8 cellular contexts compared by ENCODE assay signal in genomic region chr3:155853214-155854146, GRCh38. TPM values are rescaled to one million over a fixed set of nuclear protein-coding genes. Genes with fewer than 3 reads are reported as not detected.
A peak's percentile ranks its signal among the peaks of the same experiment; 100 is the strongest.
DNase-seq lines count a peak whose midpoint lies in the region; ATAC-seq and TF ChIP-seq lines count a peak whose summit lies in the region.

No MANE protein-coding gene starts in this region.

- H3K27ac ChIP-seq in stomach: peak overlapping the region; percentile 89 to 97 (median 94)

- WGBS in stomach, 5 donors: 0 to 2% (median 1%) methylated on average over 30 to 45 of the region's 45 CpGs

- peaks cover 39 to 56% (median 47%) of the 10 kb centered on the region in 4 donors for H3K4me1 ChIP-seq in stomach

- no peaks in the 10 kb centered on the region for H3K27me3 ChIP-seq in stomach

- H3K27me3 Mint-ChIP-seq in mesothelial cell of epicardium (ENCODE audit: low read depth): peaks cover 9% of the 10 kb centered on the region

- TF ChIP-seq POLR2A in stomach (IDR thresholded peaks at IDR 0.05): no peak

- in situ Hi-C loops in ACHN (cut with HindIII; ENCODE audit: low pct_ligation_motif_present, low pct_unique_long_range_greater_than_20kb, low sequenced_read_pairs): no loop called here

- H3K4me1 Mint-ChIP-seq in mesothelial cell of epicardium: peaks cover 34% of the 10 kb centered on the region

- peak overlapping the region; percentile 98 for H3K4me3 Mint-ChIP-seq in mesothelial cell of epicardium

- peak; percentile 2 for ATAC-seq in GM18870 (IDR thresholded peaks at IDR 0.05; ENCODE audit: unreplicated experiment)
- ATAC-seq in HG03354 (IDR thresholded peaks at IDR 0.05; ENCODE audit: poor library complexity, severe bottlenecking, unreplicated experiment): peak; percentile 17

- H3K9me3 ChIP-seq in stomach: no peaks in the 10 kb centered on the region

- H3K27ac Mint-ChIP-seq in mesothelial cell of epicardium: peak overlapping the region; percentile 97

- no peaks in the 10 kb centered on the region for H3K36me3 Mint-ChIP-seq in mesothelial cell of epicardium

- DNase-seq in ACHN: peak; percentile 18
- DNase-seq in UCSD-AML1 (lab: John Stamatoyannopoulos, UW; ENCODE audit: unreplicated experiment): peak; percentile 67
- DNase-seq in effector CD4-positive, alpha-beta T cell: peak; percentile 12
- peak in 1 of 2 experiments; percentile 51 for DNase-seq in mesothelial cell of epicardium (ENCODE audit: low spot score in 2 of 2, unreplicated experiment in 2 of 2)
- peak; percentile 29 for DNase-seq in stomach
- no peak for DNase-seq in NCI-H128 (lab: John Stamatoyannopoulos, UW; ENCODE audit: unreplicated experiment)

- intact Hi-C loops in stomach (cut with DNase I; ENCODE audit: low total_unique reads): no loop called here

- peak overlapping the region; percentile 69 to 97 (median 88) for H3K4me3 ChIP-seq in stomach

- no peak for TF ChIP-seq CTCF in mesothelial cell of epicardium (IDR thresholded peaks at IDR 0.05; ENCODE audit: unreplicated experiment)
- TF ChIP-seq CTCF in stomach (IDR thresholded peaks at IDR 0.05): no peak

- H3K36me3 ChIP-seq in stomach: peaks cover 0 to 10% (median 4%) of the 10 kb centered on the region in 4 donors

- TF ChIP-seq EP300 in stomach (IDR thresholded peaks at IDR 0.05): no peak

- peaks cover 4% of the 10 kb centered on the region for H3K9me3 Mint-ChIP-seq in mesothelial cell of epicardium

RNA-seq across cellular contexts. Expression of gene SLC33A1, which starts 0.7 kb away (rescaled TPM):
- total RNA-seq in mesothelial cell of epicardium: 22.3 to 23.8 TPM (median 22.8 TPM) in 3 replicates
- total RNA-seq in stomach: 10 to 100 TPM in 4 of 5 donors, 1 to 10 TPM in 1; 9.9 to 51.0 (median 27.0) TPM
- 1 to 10 TPM; 3.1 to 5.8 (median 4.0) TPM for polyA plus RNA-seq in stomach

RNA-seq across cellular contexts. Expression of gene GMPS, which starts 17.0 kb away (rescaled TPM):
- total RNA-seq in mesothelial cell of epicardium: 69.3 to 72.6 TPM (median 69.6 TPM) in 3 replicates
- 10 to 100 TPM in 3 of 5 donors, 1 to 10 TPM in 2; 4.6 to 43.7 (median 26.8) TPM for total RNA-seq in stomach
- polyA plus RNA-seq in stomach: 10 to 100 TPM; 14.4 to 24.1 (median 21.2) TPM

RNA-seq across cellular contexts. Expression of gene C3orf33, which starts 47.4 kb away (rescaled TPM):
- total RNA-seq in mesothelial cell of epicardium (5.8 to 6.5 TPM (median 6.2 TPM) in 3 replicates), stomach (1 to 10 TPM in 2 of 5 donors, under 1 TPM in 2, not detected in 1; 0.72 to 5.5 (median 1.8) TPM)
- polyA plus RNA-seq in stomach: 1 to 10 TPM; 1.4 to 2.5 (median 1.5) TPM
